Comparison of ENCODE assay signal across 9 cellular contexts in the genomic region with DNA sequence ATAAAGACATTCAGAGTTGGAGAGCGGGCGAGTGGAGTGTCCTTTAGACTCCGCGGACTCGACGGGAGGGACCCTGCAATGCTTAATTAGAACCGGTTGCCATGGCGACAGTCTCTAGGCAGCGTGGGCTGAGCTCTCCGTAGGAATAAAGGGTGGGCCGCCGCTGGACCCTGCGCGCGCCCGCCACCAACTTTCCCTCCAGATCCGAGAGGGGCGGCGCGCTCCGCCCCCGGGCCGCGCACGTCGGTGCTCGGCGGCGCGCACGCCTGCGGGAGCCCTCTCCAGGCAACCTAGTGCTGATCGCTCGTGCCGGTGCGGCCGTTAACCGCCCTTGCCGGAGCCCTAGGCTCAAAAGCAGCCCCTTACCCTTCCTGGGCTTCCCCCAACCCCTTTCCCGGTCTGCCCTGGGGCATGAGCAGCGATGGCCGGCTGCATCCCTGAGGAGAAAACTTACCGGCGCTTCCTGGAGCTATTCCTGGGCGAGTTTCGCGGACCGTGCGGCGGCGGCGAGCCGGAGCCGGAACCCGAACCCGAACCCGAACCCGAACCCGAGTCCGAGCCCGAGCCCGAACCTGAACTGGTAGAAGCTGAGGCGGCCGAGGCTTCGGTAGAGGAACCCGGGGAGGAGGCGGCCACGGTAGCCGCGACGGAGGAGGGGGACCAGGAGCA. TPM values are rescaled to one million over a fixed set of nuclear protein-coding genes. Genes with fewer than 3 reads are reported as not detected.
DNase-seq lines count a peak whose midpoint lies in the region; ATAC-seq and TF ChIP-seq lines count a peak whose summit lies in the region.
"Had no signal": no experiment of that assay in that cellular context is flagged by ENCODE, and none has a peak within 500 bp of the region (broad histone marks: within the 10 kb centered on the region; RNA-seq: fewer than 3 reads in every experiment).

PPM1E (plus strand) TSS at position 278 of the 669 bp plus-strand sequence.

- peak within 1 kb of the TSS; percentile 46 for H3K27ac ChIP-seq in layer of hippocampus (ENCODE audit: low read depth, low read length)

- no peaks in the 10 kb centered on the region for H3K27me3 ChIP-seq in layer of hippocampus (ENCODE audit: control insufficient read depth, insufficient read depth, low read length)

- ATAC-seq in activated CD4-positive, CD25-positive, alpha-beta regulatory T cell treated with anti-CD3 and anti-CD28 coated beads, Interleukin-2, amount 50 U/mL, for 24 hours = peak; percentile 74 to 76

- no peak for TF ChIP-seq CTCF in GM20000 (IDR thresholded peaks at IDR 0.05; ENCODE audit: extremely low read depth, missing control alignments)

- peak; percentile 27 for DNase-seq in A172 (ENCODE audit: low spot score)
- DNase-seq in GM20000 (ENCODE audit: low spot score) = peak; percentile 90
- DNase-seq in NCI-H2107 treated with DMSO at 0.1 percent for 48 hours (lab: John Stamatoyannopoulos, UW; ENCODE audit: unreplicated experiment) = peak; percentile 48
- peak; percentile 83 for DNase-seq in cerebellum (ENCODE audit: low spot score)
- DNase-seq in stimulated activated CD4-positive, alpha-beta T cell treated with anti-CD3 and anti-CD28 coated beads, Interleukin-1b, Interleukin-23, amount 100 ng/mL, for 24 hours (ENCODE audit: low read depth in 4 of 4, low spot score in 1 of 4) = peak in 3 of 4 experiments; percentile 14 to 45 (median 29)
- DNase-seq in effector CD8-positive, alpha-beta T cell (lab: John Stamatoyannopoulos, UW) = no peak
- DNase-seq: DND-41 had no signal

RNA-seq across cellular contexts. Expression of gene PPM1E, which starts in this region (rescaled TPM):
- 0.21 and 0.22 TPM in 2 replicates for total RNA-seq in A172 (2014; rRNA removed; shearing (Covaris generic))
- total RNA-seq in cerebellum = 29.2 TPM

Comparison
In these comparisons a context has a peak if more than half of its experiments do, and no peak if none do; other contexts are left out.
1. RNA of gene PPM1E (total RNA-seq): 29.2 TPM in cerebellum (single experiment); 0.21 to 0.22 TPM in A172; every median in the first group is over 10 times any median in the second.
2. Peak in DNase-seq in A172; RNA of the gene not detected or under 1 TPM.